In genomic region chr6:133456439-133456838, GRCh38 we compare ENCODE assay signal across 34 cellular contexts.
"Had no signal": no experiment of that assay in that cellular context is flagged by ENCODE, and none has a peak within 500 bp of the region (broad histone marks: within the 10 kb centered on the region; RNA-seq: fewer than 3 reads in every experiment).

No MANE protein-coding gene starts in this region.

- H3K4me3 Mint-ChIP-seq: activated CD4-positive, alpha-beta memory T cell treated with anti-CD3 and anti-CD28 coated beads, Interleukin-2, amount 10 ng/mL, durations not matched to agents 7 days and 5 days; activated naive CD8-positive, alpha-beta T cell treated with anti-CD3 and anti-CD28 coated beads for 36 hours; activated T-cell treated with anti-CD3 and anti-CD28 coated beads, Interleukin-2, amount 50 U/mL, for 72 hours; activated T-helper 17 cell treated with anti-CD3 and anti-CD28 coated beads, Interleukin-2, amount 50 U/mL, for 72 hours had no signal

- DNase-seq: activated CD4-positive, alpha-beta memory T cell treated with anti-CD3 and anti-CD28 coated beads, Interleukin-2, amount 10 ng/mL, durations not matched to agents 7 days and 5 days; activated CD4-positive, alpha-beta T cell treated with anti-CD3 and anti-CD28 coated beads for 1 hour; activated CD4-positive, alpha-beta T cell treated with anti-CD3 and anti-CD28 coated beads for 48 hours; activated CD4-positive, CD25-positive, alpha-beta regulatory T cell; activated effector memory CD4-positive, alpha-beta T cell treated with anti-CD3 and anti-CD28 coated beads, Interleukin-2, amount 50 U/mL, for 16 hours; activated naive CD4-positive, alpha-beta T cell; activated naive CD4-positive, alpha-beta T cell treated with anti-CD3 and anti-CD28 coated beads, Interleukin-2, amount 50 U/mL, for 16 hours; activated naive CD8-positive, alpha-beta T cell treated with anti-CD3 and anti-CD28 coated beads for 36 hours; activated T-cell treated with anti-CD3 and anti-CD28 coated beads, Interleukin-2, amount 50 U/mL, for 1 hour; activated T-cell treated with anti-CD3 and anti-CD28 coated beads, Interleukin-2, amount 50 U/mL, for 72 hours; amniotic stem cell; aorta; brain microvascular endothelial cell; central memory CD4-positive, alpha-beta T cell; Karpas-422; NCI-H1105; NCI-H1417 treated with DMSO at 0.1 percent for 48 hours; NCI-H187 treated with DMSO at 0.1 percent for 48 hours; NCI-H2081; NCI-H226; NCI-H446 treated with DMSO at 0.1 percent for 48 hours; NCI-H524; NCI-H69; NCI-H82; PC-3; Peyer's patch; RPMI8226; SHP77 treated with DMSO at 0.1 percent for 48 hours; SW 1271; T-helper 1 cell; T-helper 2 cell; T-helper 9 cell had no signal

- H3K27me3 ChIP-seq: brain microvascular endothelial cell, Peyer's patch had no signal

- H3K27ac Mint-ChIP-seq: activated CD4-positive, alpha-beta memory T cell treated with anti-CD3 and anti-CD28 coated beads, Interleukin-2, amount 10 ng/mL, durations not matched to agents 7 days and 5 days; activated naive CD8-positive, alpha-beta T cell treated with anti-CD3 and anti-CD28 coated beads for 36 hours; activated T-cell treated with anti-CD3 and anti-CD28 coated beads, Interleukin-2, amount 50 U/mL, for 72 hours; activated T-helper 17 cell treated with anti-CD3 and anti-CD28 coated beads, Interleukin-2, amount 50 U/mL, for 72 hours had no signal

- H3K36me3 ChIP-seq: brain microvascular endothelial cell, Peyer's patch had no signal

- ATAC-seq: activated T-cell treated with anti-CD3 and anti-CD28 coated beads, Interleukin-2, amount 50 U/mL, for 72 hours; activated T-helper 17 cell treated with anti-CD3 and anti-CD28 coated beads, Interleukin-2, amount 50 U/mL, for 72 hours; PC-3; SK-N-SH treated with all-trans-retinoic acid at 6 μM for 48 hours had no signal

- H3K9me3 Mint-ChIP-seq: activated CD4-positive, alpha-beta memory T cell treated with anti-CD3 and anti-CD28 coated beads, Interleukin-2, amount 10 ng/mL, durations not matched to agents 7 days and 5 days; activated naive CD8-positive, alpha-beta T cell treated with anti-CD3 and anti-CD28 coated beads for 36 hours; activated T-cell treated with anti-CD3 and anti-CD28 coated beads, Interleukin-2, amount 50 U/mL, for 72 hours; activated T-helper 17 cell treated with anti-CD3 and anti-CD28 coated beads, Interleukin-2, amount 50 U/mL, for 72 hours had no signal

- H3K4me3 ChIP-seq: Peyer's patch had no signal

- H3K36me3 Mint-ChIP-seq: activated naive CD8-positive, alpha-beta T cell treated with anti-CD3 and anti-CD28 coated beads for 36 hours had no signal

- H3K27me3 Mint-ChIP-seq: activated CD4-positive, alpha-beta memory T cell treated with anti-CD3 and anti-CD28 coated beads, Interleukin-2, amount 10 ng/mL, durations not matched to agents 7 days and 5 days; activated naive CD8-positive, alpha-beta T cell treated with anti-CD3 and anti-CD28 coated beads for 36 hours; activated T-helper 17 cell treated with anti-CD3 and anti-CD28 coated beads, Interleukin-2, amount 50 U/mL, for 72 hours had no signal

- H3K4me1 Mint-ChIP-seq: activated CD4-positive, alpha-beta memory T cell treated with anti-CD3 and anti-CD28 coated beads, Interleukin-2, amount 10 ng/mL, durations not matched to agents 7 days and 5 days; activated naive CD8-positive, alpha-beta T cell treated with anti-CD3 and anti-CD28 coated beads for 36 hours; activated T-helper 17 cell treated with anti-CD3 and anti-CD28 coated beads, Interleukin-2, amount 50 U/mL, for 72 hours had no signal
